In genomic region chr2:47036489-47036769, GRCh38 we compare ENCODE assay signal across 10 cellular contexts.
DNase-seq lines count a peak whose midpoint lies in the region; ATAC-seq and TF ChIP-seq lines count a peak whose summit lies in the region.
"Had no signal": no experiment of that assay in that cellular context is flagged by ENCODE, and none has a peak within 500 bp of the region (broad histone marks: within the 10 kb centered on the region; RNA-seq: fewer than 3 reads in every experiment).

No MANE protein-coding gene starts in this region.

- TF ChIP-seq CTCF in Panc1 (IDR thresholded peaks at IDR 0.05) (no peak), esophagus muscularis mucosa (IDR thresholded peaks at IDR 0.05) (no peak)

- CTCF ChIA-PET in activated CD4-positive, alpha-beta T cell treated with anti-CD3 and anti-CD28 coated beads, Interleukin-2, amount 10 ng/mL, durations not matched to agents 7 days and 5 days (lab: Charles Lee) = interaction anchor here (1.1 to 1.2 kb wide), 2 partner anchors 10 to 35 kb away, joined by 3 read pairs; no protein-coding TSS in a partner anchor
- CTCF ChIA-PET in Panc1 (lab: Charles Lee) = no interaction called here

- no TSS peak for BruUV-seq in Panc1 (replicated peaks; lab: Mats Ljungman, UMichigan)

- H3K36me3 ChIP-seq in Panc1 (ENCODE audit: control insufficient read depth, insufficient read depth, low read length) (no peaks in the 10 kb centered on the region), esophagus muscularis mucosa (peaks cover 0 to 6% (median 4%) of the 10 kb centered on the region in 4 donors)

- no peak overlapping the region for H3K4me3 Mint-ChIP-seq in activated CD4-positive, alpha-beta T cell treated with anti-CD3 and anti-CD28 coated beads, Interleukin-2, amount 10 ng/mL, durations not matched to agents 7 days and 5 days
- no peak overlapping the region for H3K4me3 Mint-ChIP-seq in stimulated activated effector memory CD8-positive, alpha-beta T cell treated with anti-CD3 and anti-CD28 coated beads, Interleukin-12 subunit alpha, Interleukin-12 subunit beta, amount 100 ng/mL, for 72 hours

- no peak for TF ChIP-seq POLR2A in esophagus muscularis mucosa (IDR thresholded peaks at IDR 0.05; ENCODE audit: low read depth)

- in situ Hi-C loops in Panc1 (cut with HindIII; ENCODE audit: low pct_unique_long_range_greater_than_20kb, low sequenced_read_pairs) = no loop called here

- no peaks in the 10 kb centered on the region for H3K9me3 Mint-ChIP-seq in activated CD4-positive, alpha-beta T cell treated with anti-CD3 and anti-CD28 coated beads, Interleukin-2, amount 10 ng/mL, durations not matched to agents 7 days and 5 days
- no peaks in the 10 kb centered on the region for H3K9me3 Mint-ChIP-seq in stimulated activated effector memory CD8-positive, alpha-beta T cell treated with anti-CD3 and anti-CD28 coated beads, Interleukin-12 subunit alpha, Interleukin-12 subunit beta, amount 100 ng/mL, for 72 hours

- DNase-seq in activated CD4-positive, alpha-beta T cell treated with anti-CD3 and anti-CD28 coated beads, Interleukin-2, amount 10 ng/mL, durations not matched to agents 7 days and 5 days = no peak
- no peak for DNase-seq in activated CD4-positive, alpha-beta T cell treated with anti-CD3 and anti-CD28 coated beads for 1 hour
- no peak for DNase-seq in Panc1 (ENCODE audit: low read depth, low spot score)
- DNase-seq in esophagus muscularis mucosa (ENCODE audit: extremely low spot score) = no peak
- DNase-seq in stimulated activated effector memory CD8-positive, alpha-beta T cell treated with anti-CD3 and anti-CD28 coated beads, Interleukin-12 subunit alpha, Interleukin-12 subunit beta, amount 100 ng/mL, for 72 hours (ENCODE audit: low spot score in 2 of 2) = no peak
- no peak for DNase-seq in activated effector memory CD4-positive, alpha-beta T cell treated with anti-CD3 and anti-CD28 coated beads, Interleukin-2, amount 50 U/mL, for 16 hours
- DNase-seq in Ammon's horn (ENCODE audit: low spot score) = no peak
- DNase-seq: erythroblast, NCI-H2227 treated with DMSO at 0.1 percent for 48 hours had no signal

- peaks cover 19% of the 10 kb centered on the region for H3K36me3 Mint-ChIP-seq in activated CD4-positive, alpha-beta T cell treated with anti-CD3 and anti-CD28 coated beads, Interleukin-2, amount 10 ng/mL, durations not matched to agents 7 days and 5 days (ENCODE audit: low read depth)
- H3K36me3 Mint-ChIP-seq in stimulated activated effector memory CD8-positive, alpha-beta T cell treated with anti-CD3 and anti-CD28 coated beads, Interleukin-12 subunit alpha, Interleukin-12 subunit beta, amount 100 ng/mL, for 72 hours = peaks cover 75% of the 10 kb centered on the region

- H3K4me1 Mint-ChIP-seq in activated CD4-positive, alpha-beta T cell treated with anti-CD3 and anti-CD28 coated beads, Interleukin-2, amount 10 ng/mL, durations not matched to agents 7 days and 5 days = peaks cover 30% of the 10 kb centered on the region
- H3K4me1 Mint-ChIP-seq in stimulated activated effector memory CD8-positive, alpha-beta T cell treated with anti-CD3 and anti-CD28 coated beads, Interleukin-12 subunit alpha, Interleukin-12 subunit beta, amount 100 ng/mL, for 72 hours = peaks cover 19% of the 10 kb centered on the region

- peak overlapping the region; percentile 46 for H3K27ac Mint-ChIP-seq in activated CD4-positive, alpha-beta T cell treated with anti-CD3 and anti-CD28 coated beads, Interleukin-2, amount 10 ng/mL, durations not matched to agents 7 days and 5 days
- H3K27ac Mint-ChIP-seq in stimulated activated effector memory CD8-positive, alpha-beta T cell treated with anti-CD3 and anti-CD28 coated beads, Interleukin-12 subunit alpha, Interleukin-12 subunit beta, amount 100 ng/mL, for 72 hours = peak overlapping the region; percentile 44

- intact Hi-C loops in Panc1 (cut with micrococcal nuclease; ENCODE audit: unreplicated experiment) = no loop called here
- intact Hi-C loops in esophagus muscularis mucosa (cut with DNase I) = no loop called here

- H3K27ac ChIP-seq in Panc1 (ENCODE audit: low read length) = peak overlapping the region; percentile 81
- peak overlapping the region; percentile 84 to 97 (median 92) for H3K27ac ChIP-seq in esophagus muscularis mucosa (replicated peaks in 1 of 4)

- H3K4me3 ChIP-seq in Panc1 (ENCODE audit: low read depth in 2 of 2, low read length in 2 of 2) = no peak overlapping the region
- H3K4me3 ChIP-seq in esophagus muscularis mucosa = no peak overlapping the region

- peaks cover 62% of the 10 kb centered on the region for H3K4me1 ChIP-seq in Panc1 (ENCODE audit: control insufficient read depth, insufficient read depth, low read length)
- H3K4me1 ChIP-seq in esophagus muscularis mucosa = peaks cover 72 to 100% (median 100%) of the 10 kb centered on the region in 4 donors

- ATAC-seq in Panc1 (no peak), GM18873 (IDR thresholded peaks at IDR 0.05; ENCODE audit: low FRiP score, unreplicated experiment) (no peak)
- ATAC-seq in stimulated activated effector memory CD8-positive, alpha-beta T cell treated with anti-CD3 and anti-CD28 coated beads, Interleukin-12 subunit alpha, Interleukin-12 subunit beta, amount 100 ng/mL, for 72 hours = no peak

- POLR2A ChIA-PET in activated CD4-positive, alpha-beta T cell treated with anti-CD3 and anti-CD28 coated beads, Interleukin-2, amount 10 ng/mL, durations not matched to agents 7 days and 5 days (lab: Charles Lee) = no interaction called here
- POLR2A ChIA-PET in Panc1 (lab: Charles Lee) = interaction anchor here (1.0 kb wide), 1 partner anchor 136 kb away, joined by 3 read pairs; no protein-coding TSS in a partner anchor

- no peaks in the 10 kb centered on the region for H3K27me3 ChIP-seq in Panc1 (ENCODE audit: control insufficient read depth, insufficient read depth, low read length)
- no peaks in the 10 kb centered on the region for H3K27me3 ChIP-seq in esophagus muscularis mucosa

- no peaks in the 10 kb centered on the region for H3K27me3 Mint-ChIP-seq in activated CD4-positive, alpha-beta T cell treated with anti-CD3 and anti-CD28 coated beads, Interleukin-2, amount 10 ng/mL, durations not matched to agents 7 days and 5 days

- 94% methylated on average over 4 of the region's 4 CpGs for WGBS in esophagus muscularis mucosa

- no peak for TF ChIP-seq EP300 in esophagus muscularis mucosa (IDR thresholded peaks at IDR 0.05)

- H3K9me3 ChIP-seq in Panc1 (ENCODE audit: control insufficient read depth, insufficient read depth, low read depth, low read length) (no peaks in the 10 kb centered on the region), esophagus muscularis mucosa (no peaks in the 10 kb centered on the region)
